In the genomic region with DNA sequence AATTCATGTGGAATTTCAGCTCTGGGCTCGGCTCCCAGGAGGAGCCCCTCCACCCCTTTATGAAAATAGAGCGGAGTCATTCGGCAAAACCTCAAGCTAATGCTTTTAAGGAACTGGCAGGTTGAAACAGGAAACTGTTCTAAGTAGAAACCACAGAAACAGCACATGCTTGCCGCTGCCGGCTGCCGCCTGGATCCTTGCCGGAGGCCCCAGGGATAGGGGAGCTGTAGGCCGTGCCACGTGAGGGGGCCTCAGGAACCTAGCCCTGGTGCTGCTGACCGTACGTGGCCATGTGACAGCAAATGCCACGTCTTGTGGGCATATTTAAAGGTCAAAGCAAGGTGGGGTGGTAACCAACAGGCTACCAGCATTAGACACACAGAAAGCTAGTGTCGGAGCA, we compare ENCODE assay signal across 8 cellular contexts.
DNase-seq lines count a peak whose midpoint lies in the region; ATAC-seq lines count a peak whose summit lies in the region.

No MANE protein-coding gene starts in this region.

- H3K27me3 Mint-ChIP-seq in activated naive CD4-positive, alpha-beta T cell treated with anti-CD3 and anti-CD28 coated beads, Interleukin-2, amount 10 ng/mL, durations not matched to agents 7 days and 5 days, result peaks cover 29% of the 10 kb centered on the region

- CTCF ChIA-PET in activated naive CD4-positive, alpha-beta T cell treated with anti-CD3 and anti-CD28 coated beads, Interleukin-2, amount 10 ng/mL, durations not matched to agents 7 days and 5 days (lab: Charles Lee), result interaction anchor here (1.1 kb wide), 1 partner anchor 63 kb away, joined by 4 read pairs; no protein-coding TSS in a partner anchor

- peaks cover 40% of the 10 kb centered on the region for H3K4me1 Mint-ChIP-seq in activated naive CD4-positive, alpha-beta T cell treated with anti-CD3 and anti-CD28 coated beads, Interleukin-2, amount 10 ng/mL, durations not matched to agents 7 days and 5 days

- DNase-seq in NOMO-1 treated with dmso at 0.1 percent for 144 hours (lab: John Stamatoyannopoulos, UW; ENCODE audit: unreplicated experiment), result peak; percentile 95
- peak; percentile 65 for DNase-seq in activated naive CD4-positive, alpha-beta T cell treated with anti-CD3 and anti-CD28 coated beads, Interleukin-2, amount 10 ng/mL, durations not matched to agents 7 days and 5 days
- peak; percentile 76 for DNase-seq in hepatic stellate cell (ENCODE audit: low spot score)
- DNase-seq in stimulated activated CD4-positive, alpha-beta T cell treated with anti-CD3 and anti-CD28 coated beads, Interleukin-15, amount 100 ng/mL, for 48 hours (ENCODE audit: low read depth in 2 of 2), result peak; percentile 7 to 21

- H3K4me3 Mint-ChIP-seq in activated naive CD4-positive, alpha-beta T cell treated with anti-CD3 and anti-CD28 coated beads, Interleukin-2, amount 10 ng/mL, durations not matched to agents 7 days and 5 days, result no peak overlapping the region

- peaks cover 3% of the 10 kb centered on the region for H3K36me3 Mint-ChIP-seq in activated naive CD4-positive, alpha-beta T cell treated with anti-CD3 and anti-CD28 coated beads, Interleukin-2, amount 10 ng/mL, durations not matched to agents 7 days and 5 days

- H3K27ac Mint-ChIP-seq in activated naive CD4-positive, alpha-beta T cell treated with anti-CD3 and anti-CD28 coated beads, Interleukin-2, amount 10 ng/mL, durations not matched to agents 7 days and 5 days, result peak overlapping the region; percentile 73

- no peaks in the 10 kb centered on the region for H3K9me3 Mint-ChIP-seq in activated naive CD4-positive, alpha-beta T cell treated with anti-CD3 and anti-CD28 coated beads, Interleukin-2, amount 10 ng/mL, durations not matched to agents 7 days and 5 days

- peak; percentile 57 for ATAC-seq in GM19043 (IDR thresholded peaks at IDR 0.05; ENCODE audit: low read depth, unreplicated experiment)
- ATAC-seq in GM19035 (IDR thresholded peaks at IDR 0.05; ENCODE audit: unreplicated experiment), result no peak
- no peak for ATAC-seq in HG03139 (IDR thresholded peaks at IDR 0.05; ENCODE audit: unreplicated experiment)
- no peak for ATAC-seq in GM18519 (IDR thresholded peaks at IDR 0.05; ENCODE audit: low FRiP score, unreplicated experiment)

Comparison
In these comparisons a context has a peak if more than half of its experiments do, and no peak if none do; other contexts are left out.
1. DNase-seq: peak in every context shown above with its lines; median percentile 95 in NOMO-1 treated with dmso at 0.1 percent for 144 hours; 76 in hepatic stellate cell; 65 in activated naive CD4-positive, alpha-beta T cell treated with anti-CD3 and anti-CD28 coated beads, Interleukin-2, amount 10 ng/mL, durations not matched to agents 7 days and 5 days; 14 in stimulated activated CD4-positive, alpha-beta T cell treated with anti-CD3 and anti-CD28 coated beads, Interleukin-15, amount 100 ng/mL, for 48 hours.